Comparison of ENCODE assay signal across 1 cellular context in the genomic region with DNA sequence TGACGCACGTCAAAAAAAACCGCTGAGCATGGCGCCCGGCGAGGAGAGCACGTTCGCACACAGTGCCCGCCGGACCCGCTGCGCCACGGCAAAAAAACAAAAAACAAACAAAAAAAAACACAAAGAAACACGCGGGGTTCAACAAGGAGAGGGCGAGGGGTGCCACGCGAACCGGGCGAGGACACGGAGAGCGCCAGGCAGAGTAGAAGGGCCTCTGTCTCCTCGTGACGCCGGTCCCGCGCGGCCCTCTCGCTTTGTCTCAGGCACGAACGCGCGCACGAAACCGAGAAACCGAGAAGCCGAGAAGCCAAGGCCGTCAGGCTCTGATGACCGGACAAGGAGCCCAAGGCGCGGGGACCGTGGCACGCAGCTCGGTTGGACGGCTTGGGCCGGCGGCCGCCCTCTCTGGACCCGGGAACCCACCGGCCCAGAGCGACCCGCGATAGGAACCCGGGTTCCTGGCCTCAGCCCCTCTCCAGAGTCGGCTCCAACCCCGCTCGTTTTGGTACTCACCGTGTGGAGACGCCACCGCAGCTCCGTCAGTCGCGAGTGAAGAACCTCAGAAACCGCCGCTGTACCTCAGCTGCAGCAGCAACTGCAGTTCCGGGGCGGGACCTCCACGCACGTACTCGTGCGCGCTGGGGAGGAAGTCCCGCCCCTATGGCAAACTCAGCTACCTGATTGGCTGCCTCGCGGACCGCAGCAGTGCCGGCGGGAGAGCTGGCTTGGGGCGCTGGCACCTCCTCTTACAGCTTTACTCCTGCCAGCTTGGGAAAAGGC.
TF ChIP-seq lines count a peak whose summit lies in the region.

A gene with protein sequence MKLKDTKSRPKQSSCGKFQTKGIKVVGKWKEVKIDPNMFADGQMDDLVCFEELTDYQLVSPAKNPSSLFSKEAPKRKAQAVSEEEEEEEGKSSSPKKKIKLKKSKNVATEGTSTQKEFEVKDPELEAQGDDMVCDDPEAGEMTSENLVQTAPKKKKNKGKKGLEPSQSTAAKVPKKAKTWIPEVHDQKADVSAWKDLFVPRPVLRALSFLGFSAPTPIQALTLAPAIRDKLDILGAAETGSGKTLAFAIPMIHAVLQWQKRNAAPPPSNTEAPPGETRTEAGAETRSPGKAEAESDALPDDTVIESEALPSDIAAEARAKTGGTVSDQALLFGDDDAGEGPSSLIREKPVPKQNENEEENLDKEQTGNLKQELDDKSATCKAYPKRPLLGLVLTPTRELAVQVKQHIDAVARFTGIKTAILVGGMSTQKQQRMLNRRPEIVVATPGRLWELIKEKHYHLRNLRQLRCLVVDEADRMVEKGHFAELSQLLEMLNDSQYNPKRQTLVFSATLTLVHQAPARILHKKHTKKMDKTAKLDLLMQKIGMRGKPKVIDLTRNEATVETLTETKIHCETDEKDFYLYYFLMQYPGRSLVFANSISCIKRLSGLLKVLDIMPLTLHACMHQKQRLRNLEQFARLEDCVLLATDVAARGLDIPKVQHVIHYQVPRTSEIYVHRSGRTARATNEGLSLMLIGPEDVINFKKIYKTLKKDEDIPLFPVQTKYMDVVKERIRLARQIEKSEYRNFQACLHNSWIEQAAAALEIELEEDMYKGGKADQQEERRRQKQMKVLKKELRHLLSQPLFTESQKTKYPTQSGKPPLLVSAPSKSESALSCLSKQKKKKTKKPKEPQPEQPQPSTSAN (minus strand): TSS at position 597 of the 780 bp plus-strand sequence. CDS start 1,460 bp downstream, outside the sequence.
A gene with protein sequence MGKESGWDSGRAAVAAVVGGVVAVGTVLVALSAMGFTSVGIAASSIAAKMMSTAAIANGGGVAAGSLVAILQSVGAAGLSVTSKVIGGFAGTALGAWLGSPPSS (plus strand): TSS at position 705 of the 780 bp plus-strand sequence. CDS start 15,628 bp downstream, outside the sequence.

TF ChIP-seq in HepG2, 621 proteins besides CTCF, POLR2A, EP300 and RAD21 (continued from another document and continues in another):
- TF ChIP-seq, protein P1, sequence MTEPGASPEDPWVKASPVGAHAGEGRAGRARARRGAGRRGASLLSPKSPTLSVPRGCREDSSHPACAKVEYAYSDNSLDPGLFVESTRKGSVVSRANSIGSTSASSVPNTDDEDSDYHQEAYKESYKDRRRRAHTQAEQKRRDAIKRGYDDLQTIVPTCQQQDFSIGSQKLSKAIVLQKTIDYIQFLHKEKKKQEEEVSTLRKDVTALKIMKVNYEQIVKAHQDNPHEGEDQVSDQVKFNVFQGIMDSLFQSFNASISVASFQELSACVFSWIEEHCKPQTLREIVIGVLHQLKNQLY (CRISPR knock-in tag; IDR thresholded peaks at IDR 0.05), result no peak
- TF ChIP-seq NCOR1 (IDR thresholded peaks at IDR 0.05; ENCODE audit: borderline replicate concordance, low read length) (no peak), ZNF44 (CRISPR knock-in tag; IDR thresholded peaks at IDR 0.05) (no peak), TEAD3 (CRISPR knock-in tag; optimal IDR thresholded peaks at IDR 0.05; ENCODE audit: borderline replicate concordance) (no peak), NFYB (CRISPR knock-in tag; IDR thresholded peaks at IDR 0.05) (peak; percentile 93), ZNF749 (CRISPR knock-in tag; IDR thresholded peaks at IDR 0.05; ENCODE audit: borderline replicate concordance) (no peak), MLLT10 (CRISPR knock-in tag; IDR thresholded peaks at IDR 0.05) (no peak), U2AF1 (optimal IDR thresholded peaks at IDR 0.05; ENCODE audit: low read depth, low read length) (no peak), SMARCE1 (IDR thresholded peaks at IDR 0.05; ENCODE audit: borderline replicate concordance) (no peak), RARG (CRISPR knock-in tag; IDR thresholded peaks at IDR 0.05; ENCODE audit: low read depth) (no peak), KLF13 (CRISPR knock-in tag; IDR thresholded peaks at IDR 0.05) (no peak), ZNF878 (CRISPR knock-in tag; IDR thresholded peaks at IDR 0.05) (no peak), ZNF367 (CRISPR knock-in tag; IDR thresholded peaks at IDR 0.05; ENCODE audit: borderline replicate concordance) (no peak), THAP11 (CRISPR knock-in tag; IDR thresholded peaks at IDR 0.05) (peak; percentile 80), ARNT (IDR thresholded peaks at IDR 0.05) (no peak), ZZZ3 (CRISPR knock-in tag; IDR thresholded peaks at IDR 0.05; ENCODE audit: borderline replicate concordance) (no peak), ZNF550 (CRISPR knock-in tag; IDR thresholded peaks at IDR 0.05; ENCODE audit: borderline replicate concordance) (no peak), EHMT2 (IDR thresholded peaks at IDR 0.05; ENCODE audit: borderline replicate concordance, low read depth, low read length) (no peak), ZBTB7A (CRISPR knock-in tag; IDR thresholded peaks at IDR 0.05) (no peak), ZNF143 (CRISPR knock-in tag; IDR thresholded peaks at IDR 0.05) (no peak), ZNF629 (CRISPR knock-in tag; conservative IDR thresholded peaks at IDR 0.05) (no peak), FOXC1 (CRISPR knock-in tag; IDR thresholded peaks at IDR 0.05; ENCODE audit: borderline replicate concordance) (no peak), ZNF552 (CRISPR knock-in tag; IDR thresholded peaks at IDR 0.05; ENCODE audit: borderline replicate concordance) (no peak), ZNF761 (CRISPR knock-in tag; conservative IDR thresholded peaks at IDR 0.05) (no peak; the same call in 1 of the 2 replicates), BCL6 (CRISPR knock-in tag; IDR thresholded peaks at IDR 0.05) (no peak), ZBTB7B (CRISPR knock-in tag; IDR thresholded peaks at IDR 0.05) (0 out of 2 replicates have a peak, but pooled peaks have one; percentile 8), ZC3H13 (CRISPR knock-in tag; IDR thresholded peaks at IDR 0.05) (0 out of 2 replicates have a peak, but pooled peaks have one; percentile 46), SALL1 (CRISPR knock-in tag; IDR thresholded peaks at IDR 0.05) (peak; percentile 57), NFE2L1 (CRISPR knock-in tag; IDR thresholded peaks at IDR 0.05; ENCODE audit: borderline replicate concordance) (no peak), ZNF564 (CRISPR knock-in tag; IDR thresholded peaks at IDR 0.05) (no peak), ZNF33B (CRISPR knock-in tag; IDR thresholded peaks at IDR 0.05) (no peak)
- TF ChIP-seq, protein P2, sequence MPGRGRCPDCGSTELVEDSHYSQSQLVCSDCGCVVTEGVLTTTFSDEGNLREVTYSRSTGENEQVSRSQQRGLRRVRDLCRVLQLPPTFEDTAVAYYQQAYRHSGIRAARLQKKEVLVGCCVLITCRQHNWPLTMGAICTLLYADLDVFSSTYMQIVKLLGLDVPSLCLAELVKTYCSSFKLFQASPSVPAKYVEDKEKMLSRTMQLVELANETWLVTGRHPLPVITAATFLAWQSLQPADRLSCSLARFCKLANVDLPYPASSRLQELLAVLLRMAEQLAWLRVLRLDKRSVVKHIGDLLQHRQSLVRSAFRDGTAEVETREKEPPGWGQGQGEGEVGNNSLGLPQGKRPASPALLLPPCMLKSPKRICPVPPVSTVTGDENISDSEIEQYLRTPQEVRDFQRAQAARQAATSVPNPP (CRISPR knock-in tag; IDR thresholded peaks at IDR 0.05), result no peak
- TF ChIP-seq, protein P3, sequence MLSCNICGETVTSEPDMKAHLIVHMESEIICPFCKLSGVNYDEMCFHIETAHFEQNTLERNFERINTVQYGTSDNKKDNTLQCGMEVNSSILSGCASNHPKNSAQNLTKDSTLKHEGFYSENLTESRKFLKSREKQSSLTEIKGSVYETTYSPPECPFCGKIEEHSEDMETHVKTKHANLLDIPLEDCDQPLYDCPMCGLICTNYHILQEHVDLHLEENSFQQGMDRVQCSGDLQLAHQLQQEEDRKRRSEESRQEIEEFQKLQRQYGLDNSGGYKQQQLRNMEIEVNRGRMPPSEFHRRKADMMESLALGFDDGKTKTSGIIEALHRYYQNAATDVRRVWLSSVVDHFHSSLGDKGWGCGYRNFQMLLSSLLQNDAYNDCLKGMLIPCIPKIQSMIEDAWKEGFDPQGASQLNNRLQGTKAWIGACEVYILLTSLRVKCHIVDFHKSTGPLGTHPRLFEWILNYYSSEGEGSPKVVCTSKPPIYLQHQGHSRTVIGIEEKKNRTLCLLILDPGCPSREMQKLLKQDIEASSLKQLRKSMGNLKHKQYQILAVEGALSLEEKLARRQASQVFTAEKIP (CRISPR knock-in tag; IDR thresholded peaks at IDR 0.05; ENCODE audit: borderline replicate concordance), result no peak
- TF ChIP-seq, protein P4, sequence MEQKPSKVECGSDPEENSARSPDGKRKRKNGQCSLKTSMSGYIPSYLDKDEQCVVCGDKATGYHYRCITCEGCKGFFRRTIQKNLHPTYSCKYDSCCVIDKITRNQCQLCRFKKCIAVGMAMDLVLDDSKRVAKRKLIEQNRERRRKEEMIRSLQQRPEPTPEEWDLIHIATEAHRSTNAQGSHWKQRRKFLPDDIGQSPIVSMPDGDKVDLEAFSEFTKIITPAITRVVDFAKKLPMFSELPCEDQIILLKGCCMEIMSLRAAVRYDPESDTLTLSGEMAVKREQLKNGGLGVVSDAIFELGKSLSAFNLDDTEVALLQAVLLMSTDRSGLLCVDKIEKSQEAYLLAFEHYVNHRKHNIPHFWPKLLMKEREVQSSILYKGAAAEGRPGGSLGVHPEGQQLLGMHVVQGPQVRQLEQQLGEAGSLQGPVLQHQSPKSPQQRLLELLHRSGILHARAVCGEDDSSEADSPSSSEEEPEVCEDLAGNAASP (CRISPR knock-in tag; IDR thresholded peaks at IDR 0.05; ENCODE audit: borderline replicate concordance), result no peak
- TF ChIP-seq, protein P5, sequence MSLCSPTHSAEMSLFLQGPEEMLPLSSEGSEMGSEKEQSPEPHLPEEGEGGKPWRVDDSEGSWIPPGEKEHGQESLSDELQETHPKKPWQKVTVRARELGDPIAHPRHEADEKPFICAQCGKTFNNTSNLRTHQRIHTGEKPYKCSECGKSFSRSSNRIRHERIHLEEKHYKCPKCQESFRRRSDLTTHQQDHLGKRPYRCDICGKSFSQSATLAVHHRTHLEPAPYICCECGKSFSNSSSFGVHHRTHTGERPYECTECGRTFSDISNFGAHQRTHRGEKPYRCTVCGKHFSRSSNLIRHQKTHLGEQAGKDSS (CRISPR knock-in tag; IDR thresholded peaks at IDR 0.05; ENCODE audit: borderline replicate concordance, low read depth), result no peak
- TF ChIP-seq, protein P6, sequence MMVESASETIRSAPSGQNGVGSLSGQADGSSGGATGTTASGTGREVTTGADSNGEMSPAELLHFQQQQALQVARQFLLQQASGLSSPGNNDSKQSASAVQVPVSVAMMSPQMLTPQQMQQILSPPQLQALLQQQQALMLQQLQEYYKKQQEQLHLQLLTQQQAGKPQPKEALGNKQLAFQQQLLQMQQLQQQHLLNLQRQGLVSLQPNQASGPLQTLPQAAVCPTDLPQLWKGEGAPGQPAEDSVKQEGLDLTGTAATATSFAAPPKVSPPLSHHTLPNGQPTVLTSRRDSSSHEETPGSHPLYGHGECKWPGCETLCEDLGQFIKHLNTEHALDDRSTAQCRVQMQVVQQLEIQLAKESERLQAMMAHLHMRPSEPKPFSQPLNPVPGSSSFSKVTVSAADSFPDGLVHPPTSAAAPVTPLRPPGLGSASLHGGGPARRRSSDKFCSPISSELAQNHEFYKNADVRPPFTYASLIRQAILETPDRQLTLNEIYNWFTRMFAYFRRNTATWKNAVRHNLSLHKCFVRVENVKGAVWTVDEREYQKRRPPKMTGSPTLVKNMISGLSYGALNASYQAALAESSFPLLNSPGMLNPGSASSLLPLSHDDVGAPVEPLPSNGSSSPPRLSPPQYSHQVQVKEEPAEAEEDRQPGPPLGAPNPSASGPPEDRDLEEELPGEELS (CRISPR knock-in tag; IDR thresholded peaks at IDR 0.05), result 0 out of 2 replicates have a peak, but pooled peaks have one; percentile 6
- TF ChIP-seq, protein P7, sequence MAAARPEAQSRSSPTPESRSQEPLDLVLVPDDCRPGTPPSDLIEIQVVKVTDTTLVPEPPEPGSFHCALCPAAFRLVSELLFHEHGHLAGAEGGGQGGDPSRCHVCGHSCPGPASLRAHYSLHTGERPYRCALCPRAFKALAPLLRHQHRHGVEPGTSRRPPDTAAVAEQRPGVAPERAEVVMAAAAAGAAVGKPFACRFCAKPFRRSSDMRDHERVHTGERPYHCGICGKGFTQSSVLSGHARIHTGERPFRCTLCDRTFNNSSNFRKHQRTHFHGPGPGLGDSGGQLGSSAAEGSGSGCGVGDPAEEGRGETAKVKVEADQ (CRISPR knock-in tag; IDR thresholded peaks at IDR 0.05; ENCODE audit: borderline replicate concordance), result no peak; the same call in 1 of the 2 replicates
- TF ChIP-seq, protein P8, sequence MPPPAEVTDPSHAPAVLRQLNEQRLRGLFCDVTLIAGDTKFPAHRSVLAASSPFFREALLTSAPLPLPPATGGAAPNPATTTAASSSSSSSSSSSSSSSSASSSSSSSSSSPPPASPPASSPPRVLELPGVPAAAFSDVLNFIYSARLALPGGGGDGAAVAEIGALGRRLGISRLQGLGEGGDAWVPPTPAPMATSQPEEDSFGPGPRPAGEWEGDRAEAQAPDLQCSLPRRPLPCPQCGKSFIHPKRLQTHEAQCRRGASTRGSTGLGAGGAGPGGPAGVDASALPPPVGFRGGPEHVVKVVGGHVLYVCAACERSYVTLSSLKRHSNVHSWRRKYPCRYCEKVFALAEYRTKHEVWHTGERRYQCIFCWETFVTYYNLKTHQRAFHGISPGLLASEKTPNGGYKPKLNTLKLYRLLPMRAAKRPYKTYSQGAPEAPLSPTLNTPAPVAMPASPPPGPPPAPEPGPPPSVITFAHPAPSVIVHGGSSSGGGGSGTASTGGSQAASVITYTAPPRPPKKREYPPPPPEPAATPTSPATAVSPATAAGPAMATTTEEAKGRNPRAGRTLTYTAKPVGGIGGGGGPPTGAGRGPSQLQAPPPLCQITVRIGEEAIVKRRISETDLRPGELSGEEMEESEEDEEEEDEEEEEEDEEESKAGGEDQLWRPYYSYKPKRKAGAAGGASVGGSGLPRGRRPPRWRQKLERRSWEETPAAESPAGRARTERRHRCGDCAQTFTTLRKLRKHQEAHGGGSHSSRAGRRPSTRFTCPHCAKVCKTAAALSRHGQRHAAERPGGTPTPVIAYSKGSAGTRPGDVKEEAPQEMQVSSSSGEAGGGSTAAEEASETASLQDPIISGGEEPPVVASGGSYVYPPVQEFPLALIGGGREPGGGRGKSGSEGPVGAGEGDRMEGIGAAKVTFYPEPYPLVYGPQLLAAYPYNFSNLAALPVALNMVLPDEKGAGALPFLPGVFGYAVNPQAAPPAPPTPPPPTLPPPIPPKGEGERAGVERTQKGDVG (CRISPR knock-in tag; IDR thresholded peaks at IDR 0.05; ENCODE audit: borderline replicate concordance), result no peak
- TF ChIP-seq, protein P9, sequence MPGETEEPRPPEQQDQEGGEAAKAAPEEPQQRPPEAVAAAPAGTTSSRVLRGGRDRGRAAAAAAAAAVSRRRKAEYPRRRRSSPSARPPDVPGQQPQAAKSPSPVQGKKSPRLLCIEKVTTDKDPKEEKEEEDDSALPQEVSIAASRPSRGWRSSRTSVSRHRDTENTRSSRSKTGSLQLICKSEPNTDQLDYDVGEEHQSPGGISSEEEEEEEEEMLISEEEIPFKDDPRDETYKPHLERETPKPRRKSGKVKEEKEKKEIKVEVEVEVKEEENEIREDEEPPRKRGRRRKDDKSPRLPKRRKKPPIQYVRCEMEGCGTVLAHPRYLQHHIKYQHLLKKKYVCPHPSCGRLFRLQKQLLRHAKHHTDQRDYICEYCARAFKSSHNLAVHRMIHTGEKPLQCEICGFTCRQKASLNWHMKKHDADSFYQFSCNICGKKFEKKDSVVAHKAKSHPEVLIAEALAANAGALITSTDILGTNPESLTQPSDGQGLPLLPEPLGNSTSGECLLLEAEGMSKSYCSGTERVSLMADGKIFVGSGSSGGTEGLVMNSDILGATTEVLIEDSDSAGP (CRISPR knock-in tag; IDR thresholded peaks at IDR 0.05; ENCODE audit: borderline replicate concordance), result peak; percentile 87
- TF ChIP-seq, protein P10, sequence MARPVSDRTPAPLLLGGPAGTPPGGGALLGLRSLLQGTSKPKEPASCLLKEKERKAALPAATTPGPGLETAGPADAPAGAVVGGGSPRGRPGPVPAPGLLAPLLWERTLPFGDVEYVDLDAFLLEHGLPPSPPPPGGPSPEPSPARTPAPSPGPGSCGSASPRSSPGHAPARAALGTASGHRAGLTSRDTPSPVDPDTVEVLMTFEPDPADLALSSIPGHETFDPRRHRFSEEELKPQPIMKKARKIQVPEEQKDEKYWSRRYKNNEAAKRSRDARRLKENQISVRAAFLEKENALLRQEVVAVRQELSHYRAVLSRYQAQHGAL (CRISPR knock-in tag; IDR thresholded peaks at IDR 0.05; ENCODE audit: not compliant biosample characterization), result no peak
